8 cellular contexts compared by ENCODE assay signal in the genomic region with DNA sequence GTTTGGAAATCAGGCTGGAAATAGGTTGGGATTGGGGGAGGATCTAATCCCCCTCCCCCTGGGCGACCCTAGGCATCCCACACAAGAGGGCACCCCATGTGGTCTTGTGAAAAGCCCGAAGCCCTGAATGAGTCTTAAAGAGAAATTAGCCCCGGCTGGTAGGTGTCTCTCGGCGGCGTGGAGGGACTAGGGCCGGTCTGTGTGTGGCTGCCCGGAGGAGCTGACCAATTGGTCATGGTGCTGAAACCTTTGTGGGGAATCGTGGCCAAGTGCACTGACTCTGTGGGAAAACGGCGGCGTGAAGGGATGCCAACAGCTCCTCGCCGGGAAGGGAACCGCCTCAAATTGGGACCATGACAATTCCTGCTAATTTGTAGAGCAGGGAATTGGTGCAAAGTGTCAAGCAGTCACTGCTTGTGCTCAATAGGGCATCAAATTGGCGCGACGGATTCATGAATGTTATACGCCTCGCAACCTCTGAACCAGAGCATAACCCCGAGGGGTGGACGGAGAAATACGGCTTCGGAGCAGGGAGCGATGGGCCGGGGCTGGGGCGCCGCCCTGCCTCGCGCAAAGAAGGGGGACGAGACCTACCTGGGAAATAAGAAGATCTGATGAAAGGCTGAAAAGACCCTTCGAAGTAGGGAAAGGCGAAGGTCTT. TPM values are rescaled to one million over a fixed set of nuclear protein-coding genes. Genes with fewer than 3 reads are reported as not detected.
DNase-seq lines count a peak whose midpoint lies in the region; ATAC-seq, FAIRE-seq and TF ChIP-seq lines count a peak whose summit lies in the region.

No MANE protein-coding gene starts in this region.

- ATAC-seq in HG03439 (IDR thresholded peaks at IDR 0.05; ENCODE audit: unreplicated experiment), result no peak

- no peak overlapping the region for H3K9ac ChIP-seq in astrocyte (ENCODE audit: low read length)

- DNase-seq in A172 (ENCODE audit: low spot score) (peak; percentile 47), astrocyte (ENCODE audit: low read depth) (peak; percentile 47), iris pigment epithelial cell (ENCODE audit: low read depth) (peak; percentile 55), stromal cell of bone marrow (ENCODE audit: low read depth) (peak; percentile 37), GM19239 (ENCODE audit: insufficient read length, low spot score) (no peak)
- DNase-seq in central memory CD4-positive, alpha-beta T cell, result no peak

- H3K36me3 Mint-ChIP-seq in astrocyte (ENCODE audit: low read depth, unreplicated experiment), result peaks cover 9% of the 10 kb centered on the region

- CTCF ChIA-PET in HEK293 (lab: Yijun Ruan, JAX), result interaction anchor here (0.6 kb wide), 1 partner anchor 1437 kb away, joined by 7 read pairs; no protein-coding TSS in a partner anchor

- H3K27me3 Mint-ChIP-seq in astrocyte (ENCODE audit: low read depth, unreplicated experiment), result peaks cover 76% of the 10 kb centered on the region

- H3K4me2 ChIP-seq in astrocyte (ENCODE audit: low read length), result no peak overlapping the region

- peaks cover 90% of the 10 kb centered on the region for H3K27me3 ChIP-seq in astrocyte (ENCODE audit: insufficient read depth, low read length)

- FAIRE-seq in astrocyte (lab: Jason Lieb, UNC) (no peak), GM19239 (lab: Jason Lieb, UNC) (no peak)

- H3K4me3 Mint-ChIP-seq in astrocyte (ENCODE audit: unreplicated experiment), result no peak overlapping the region

- H3K4me1 ChIP-seq in HEK293 (ENCODE audit: control insufficient read depth, insufficient read depth, low read length) (no peaks in the 10 kb centered on the region; the same call in 1 of the 2 replicates), astrocyte (ENCODE audit: insufficient read depth, low read length) (peaks cover 4% of the 10 kb centered on the region)

- no peaks in the 10 kb centered on the region for H3K79me2 ChIP-seq in astrocyte (ENCODE audit: insufficient read depth, low read length)

- peak overlapping the region; percentile 75 for H3K27ac Mint-ChIP-seq in astrocyte (ENCODE audit: unreplicated experiment)

- H3K27ac ChIP-seq in HEK293 (ENCODE audit: extremely low read depth, low read depth, low read length) (no peak overlapping the region), astrocyte (ENCODE audit: low read depth, low read length) (no peak overlapping the region)

- POLR2A ChIA-PET in HEK293 (lab: Yijun Ruan, JAX), result no interaction called here

- TF ChIP-seq CTCF in HEK293 (tag by site-specific recombination; IDR thresholded peaks at IDR 0.05), result no peak
- TF ChIP-seq CTCF in astrocyte (IDR thresholded peaks at IDR 0.05; ENCODE audit: insufficient read depth, low read depth, low read length), result no peak

- H3K4me3 ChIP-seq in HEK293 (ENCODE audit: low read depth, low read length) (no peak overlapping the region), astrocyte (ENCODE audit: insufficient read depth, low read depth, low read length) (no peak overlapping the region)

- peaks cover 6% of the 10 kb centered on the region for H3K4me1 Mint-ChIP-seq in astrocyte (ENCODE audit: low read depth, unreplicated experiment)

- H3K9me3 ChIP-seq in HEK293 (ENCODE audit: control insufficient read depth, insufficient read depth, low read depth, low read length) (no peaks in the 10 kb centered on the region), astrocyte (ENCODE audit: insufficient read depth, low read depth, low read length) (peaks cover 5% of the 10 kb centered on the region)

- no peaks in the 10 kb centered on the region for H3K36me3 ChIP-seq in HEK293 (ENCODE audit: control insufficient read depth in 2 of 2, insufficient read depth in 1 of 2, low read length in 2 of 2)
- H3K36me3 ChIP-seq in astrocyte (ENCODE audit: insufficient read depth, low read length), result no peaks in the 10 kb centered on the region

- H2AFZ ChIP-seq in astrocyte (ENCODE audit: low read depth, low read length), result no peak overlapping the region

- H3K9me3 Mint-ChIP-seq in astrocyte (ENCODE audit: unreplicated experiment), result peaks cover 39% of the 10 kb centered on the region

- H4K20me1 ChIP-seq in astrocyte (ENCODE audit: insufficient read depth, low read length), result peaks cover 13% of the 10 kb centered on the region

TF ChIP-seq in HEK293, 187 proteins besides CTCF, POLR2A, EP300 and RAD21:
- TF ChIP-seq, protein P1, sequence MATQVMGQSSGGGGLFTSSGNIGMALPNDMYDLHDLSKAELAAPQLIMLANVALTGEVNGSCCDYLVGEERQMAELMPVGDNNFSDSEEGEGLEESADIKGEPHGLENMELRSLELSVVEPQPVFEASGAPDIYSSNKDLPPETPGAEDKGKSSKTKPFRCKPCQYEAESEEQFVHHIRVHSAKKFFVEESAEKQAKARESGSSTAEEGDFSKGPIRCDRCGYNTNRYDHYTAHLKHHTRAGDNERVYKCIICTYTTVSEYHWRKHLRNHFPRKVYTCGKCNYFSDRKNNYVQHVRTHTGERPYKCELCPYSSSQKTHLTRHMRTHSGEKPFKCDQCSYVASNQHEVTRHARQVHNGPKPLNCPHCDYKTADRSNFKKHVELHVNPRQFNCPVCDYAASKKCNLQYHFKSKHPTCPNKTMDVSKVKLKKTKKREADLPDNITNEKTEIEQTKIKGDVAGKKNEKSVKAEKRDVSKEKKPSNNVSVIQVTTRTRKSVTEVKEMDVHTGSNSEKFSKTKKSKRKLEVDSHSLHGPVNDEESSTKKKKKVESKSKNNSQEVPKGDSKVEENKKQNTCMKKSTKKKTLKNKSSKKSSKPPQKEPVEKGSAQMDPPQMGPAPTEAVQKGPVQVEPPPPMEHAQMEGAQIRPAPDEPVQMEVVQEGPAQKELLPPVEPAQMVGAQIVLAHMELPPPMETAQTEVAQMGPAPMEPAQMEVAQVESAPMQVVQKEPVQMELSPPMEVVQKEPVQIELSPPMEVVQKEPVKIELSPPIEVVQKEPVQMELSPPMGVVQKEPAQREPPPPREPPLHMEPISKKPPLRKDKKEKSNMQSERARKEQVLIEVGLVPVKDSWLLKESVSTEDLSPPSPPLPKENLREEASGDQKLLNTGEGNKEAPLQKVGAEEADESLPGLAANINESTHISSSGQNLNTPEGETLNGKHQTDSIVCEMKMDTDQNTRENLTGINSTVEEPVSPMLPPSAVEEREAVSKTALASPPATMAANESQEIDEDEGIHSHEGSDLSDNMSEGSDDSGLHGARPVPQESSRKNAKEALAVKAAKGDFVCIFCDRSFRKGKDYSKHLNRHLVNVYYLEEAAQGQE (tag by site-specific recombination; IDR thresholded peaks at IDR 0.05), result peak; percentile 95
- TF ChIP-seq, protein P2, sequence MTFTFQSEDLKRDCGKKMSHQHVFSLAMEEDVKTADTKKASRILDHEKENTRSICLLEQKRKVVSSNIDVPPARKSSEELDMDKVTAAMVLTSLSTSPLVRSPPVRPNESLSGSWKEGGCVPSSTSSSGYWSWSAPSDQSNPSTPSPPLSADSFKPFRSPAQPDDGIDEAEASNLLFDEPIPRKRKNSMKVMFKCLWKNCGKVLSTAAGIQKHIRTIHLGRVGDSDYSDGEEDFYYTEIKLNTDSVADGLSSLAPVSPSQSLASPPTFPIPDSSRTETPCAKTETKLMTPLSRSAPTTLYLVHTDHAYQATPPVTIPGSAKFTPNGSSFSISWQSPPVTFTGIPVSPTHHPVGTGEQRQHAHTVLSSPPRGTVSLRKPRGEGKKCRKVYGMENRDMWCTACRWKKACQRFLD (tag by site-specific recombination; IDR thresholded peaks at IDR 0.05), result no peak
- TF ChIP-seq, protein P3, sequence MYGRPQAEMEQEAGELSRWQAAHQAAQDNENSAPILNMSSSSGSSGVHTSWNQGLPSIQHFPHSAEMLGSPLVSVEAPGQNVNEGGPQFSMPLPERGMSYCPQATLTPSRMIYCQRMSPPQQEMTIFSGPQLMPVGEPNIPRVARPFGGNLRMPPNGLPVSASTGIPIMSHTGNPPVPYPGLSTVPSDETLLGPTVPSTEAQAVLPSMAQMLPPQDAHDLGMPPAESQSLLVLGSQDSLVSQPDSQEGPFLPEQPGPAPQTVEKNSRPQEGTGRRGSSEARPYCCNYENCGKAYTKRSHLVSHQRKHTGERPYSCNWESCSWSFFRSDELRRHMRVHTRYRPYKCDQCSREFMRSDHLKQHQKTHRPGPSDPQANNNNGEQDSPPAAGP (tag by site-specific recombination; IDR thresholded peaks at IDR 0.05), result no peak

RNA-seq across cellular contexts. Expression of a gene that starts 1.5 kb away (rescaled TPM):
- total RNA-seq in A172 (2014; rRNA removed; shearing (Covaris generic)), result not detected in 2 replicates
- not detected in 2 replicates for total RNA-seq in astrocyte

Comparison
In these comparisons a context has a peak if more than half of its experiments do, and no peak if none do; other contexts are left out.
1. DNase-seq: peak in A172 (single experiment), astrocyte (single experiment), iris pigment epithelial cell (single experiment) and stromal cell of bone marrow (single experiment); none in GM19239 (single experiment) and central memory CD4-positive, alpha-beta T cell (single experiment).